ENCODE assay signal across 8 cellular contexts in the genomic region with DNA sequence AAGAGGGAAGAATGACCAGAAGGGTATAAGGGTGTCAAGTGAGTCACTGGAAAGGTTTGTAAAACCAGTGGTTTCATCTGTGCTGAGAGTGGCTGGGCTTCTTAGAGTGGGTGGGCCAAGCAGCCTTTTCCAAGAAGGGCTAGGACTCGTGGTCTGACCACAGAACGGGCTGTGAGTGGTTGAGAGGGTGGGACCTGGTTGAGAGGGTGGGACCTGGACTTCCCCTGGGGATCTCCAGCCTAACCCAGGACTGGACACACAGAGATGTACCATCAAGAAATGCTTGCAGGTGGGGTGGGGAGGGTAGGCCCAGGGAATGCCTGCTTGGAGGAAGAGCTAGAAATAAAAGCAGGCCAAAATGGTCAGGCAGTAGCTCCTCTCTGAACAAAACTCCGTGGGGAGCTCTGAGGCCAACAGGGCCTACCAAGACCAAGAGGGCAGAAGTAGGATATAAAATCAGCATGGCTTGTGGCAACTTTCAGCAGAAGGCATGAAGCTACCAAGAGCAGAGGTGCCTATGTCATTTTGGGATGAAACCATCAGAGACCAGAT.
DNase-seq lines count a peak whose midpoint lies in the region; ATAC-seq lines count a peak whose summit lies in the region.

No MANE protein-coding gene starts in this region.

- no peak overlapping the region for H3K27ac ChIP-seq in CD4-positive, CD25-positive, alpha-beta regulatory T cell (ENCODE audit: insufficient read depth, low read length, poor library complexity, severe bottlenecking)

- DNase-seq in CD4-positive, CD25-positive, alpha-beta regulatory T cell, result peak in 1 of 3 donors; percentile 62
- DNase-seq in activated CD8-positive, alpha-beta memory T cell treated with anti-CD3 and anti-CD28 coated beads, Interleukin-2, amount 50 U/mL, for 48 hours, result peak; percentile 90
- DNase-seq in skeletal muscle cell (ENCODE audit: low read depth) (peak; percentile 28), NCI-H1105 treated with DMSO at 0.1 percent for 48 hours (lab: John Stamatoyannopoulos, UW) (no peak), DMS53 treated with DMSO at 0.1 percent for 48 hours (lab: John Stamatoyannopoulos, UW; ENCODE audit: unreplicated experiment) (no peak), NCI-H82 treated with DMSO at 0.1 percent for 48 hours (lab: John Stamatoyannopoulos, UW; ENCODE audit: unreplicated experiment) (no peak)

- H3K27ac Mint-ChIP-seq in CD4-positive, CD25-positive, alpha-beta regulatory T cell, result peak overlapping the region in 2 of 3 donors; percentile 7 to 27

- H3K36me3 Mint-ChIP-seq in CD4-positive, CD25-positive, alpha-beta regulatory T cell, result peaks cover 41% of the 10 kb centered on the region

- H3K36me3 ChIP-seq in CD4-positive, CD25-positive, alpha-beta regulatory T cell (ENCODE audit: control insufficient read depth, insufficient read depth, low read length), result peaks cover 18% of the 10 kb centered on the region

- H3K9me3 ChIP-seq in CD4-positive, CD25-positive, alpha-beta regulatory T cell (ENCODE audit: control insufficient read depth in 2 of 2, low read length in 2 of 2), result no peaks in the 10 kb centered on the region

- H3K4me1 Mint-ChIP-seq in CD4-positive, CD25-positive, alpha-beta regulatory T cell, result peaks cover 38 to 77% (median 57%) of the 10 kb centered on the region in 4 donors

- peak; percentile 68 to 69 for ATAC-seq in CD4-positive, CD25-positive, alpha-beta regulatory T cell (ENCODE audit: low read depth in 2 of 2)
- ATAC-seq in GM19395 (IDR thresholded peaks at IDR 0.05; ENCODE audit: unreplicated experiment) (peak; percentile 93), HG03439 (IDR thresholded peaks at IDR 0.05; ENCODE audit: unreplicated experiment) (peak; percentile 85)

- H3K4me3 ChIP-seq in CD4-positive, CD25-positive, alpha-beta regulatory T cell (ENCODE audit: low read depth, low read length), result no peak overlapping the region
- H3K4me3 ChIP-seq in skeletal muscle cell (ENCODE audit: low read depth, low read length), result no peak overlapping the region

- H3K4me1 ChIP-seq in CD4-positive, CD25-positive, alpha-beta regulatory T cell (ENCODE audit: control insufficient read depth, insufficient read depth, low read length, poor library complexity, severe bottlenecking), result peaks cover 9% of the 10 kb centered on the region

- no peaks in the 10 kb centered on the region for H3K27me3 Mint-ChIP-seq in CD4-positive, CD25-positive, alpha-beta regulatory T cell

- peak overlapping the region in 1 of 4 donors; percentile 70 for H3K4me3 Mint-ChIP-seq in CD4-positive, CD25-positive, alpha-beta regulatory T cell

- peaks cover 0 to 1% (median 0%) of the 10 kb centered on the region in 7 donors for H3K9me3 Mint-ChIP-seq in CD4-positive, CD25-positive, alpha-beta regulatory T cell

- no peaks in the 10 kb centered on the region for H3K27me3 ChIP-seq in CD4-positive, CD25-positive, alpha-beta regulatory T cell (ENCODE audit: control insufficient read depth, insufficient read depth, low read length)

Comparison
In these comparisons a context has a peak if more than half of its experiments do, and no peak if none do; other contexts are left out.
1. DNase-seq: peak in activated CD8-positive, alpha-beta memory T cell treated with anti-CD3 and anti-CD28 coated beads, Interleukin-2, amount 50 U/mL, for 48 hours (single experiment) and skeletal muscle cell (single experiment); none in NCI-H1105 treated with DMSO at 0.1 percent for 48 hours (single experiment), DMS53 treated with DMSO at 0.1 percent for 48 hours (single experiment) and NCI-H82 treated with DMSO at 0.1 percent for 48 hours (single experiment).
2. Peak in every context shown above with its lines, with median percentiles within 50 percentile points of each other: ATAC-seq.